9 cellular contexts compared by ENCODE assay signal in genomic region chr9:129197978-129198736, GRCh38. TPM values are rescaled to one million over a fixed set of nuclear protein-coding genes. Genes with fewer than 3 reads are reported as not detected.
DNase-seq lines count a peak whose midpoint lies in the region; ATAC-seq and TF ChIP-seq lines count a peak whose summit lies in the region.
"Had no signal": no experiment of that assay in that cellular context is flagged by ENCODE, and none has a peak within 500 bp of the region (broad histone marks: within the 10 kb centered on the region; RNA-seq: fewer than 3 reads in every experiment).

No MANE protein-coding gene starts in this region.

- in situ Hi-C loops in transverse colon (cut with MboI; ENCODE audit: low pct_ligation_motif_present in 1 of 4, low pct_unique_long_range_greater_than_20kb in 1 of 4, low sequenced_read_pairs in 3 of 4), result no loop called here

- H3K4me1 ChIP-seq in NT2/D1 (ENCODE audit: insufficient read depth, insufficient read length) (peaks cover 11% of the 10 kb centered on the region), esophagus muscularis mucosa (peaks cover 0 to 20% (median 17%) of the 10 kb centered on the region in 4 donors), mucosa of stomach (ENCODE audit: control insufficient read depth, insufficient read depth, low read length) (peaks cover 1% of the 10 kb centered on the region), transverse colon (peaks cover 0 to 5% (median under 1%) of the 10 kb centered on the region in 4 donors)

- peaks cover 4% of the 10 kb centered on the region for H3K4me1 Mint-ChIP-seq in activated CD8-positive, alpha-beta memory T cell treated with anti-CD3 and anti-CD28 coated beads, Interleukin-2, amount 10 ng/mL, durations not matched to agents 7 days and 5 days
- H3K4me1 Mint-ChIP-seq: activated CD4-positive, alpha-beta T cell treated with anti-CD3 and anti-CD28 coated beads, Interleukin-2, amount 10 ng/mL, durations not matched to agents 24 days and 14 days had no signal

- no peak overlapping the region for H3K4me3 Mint-ChIP-seq in activated CD8-positive, alpha-beta memory T cell treated with anti-CD3 and anti-CD28 coated beads, Interleukin-2, amount 10 ng/mL, durations not matched to agents 7 days and 5 days
- H3K4me3 Mint-ChIP-seq: activated CD4-positive, alpha-beta T cell treated with anti-CD3 and anti-CD28 coated beads, Interleukin-2, amount 10 ng/mL, durations not matched to agents 24 days and 14 days had no signal

- H3K27me3 ChIP-seq in NT2/D1 (ENCODE audit: insufficient read depth, insufficient read length) (peaks cover 25% of the 10 kb centered on the region), esophagus muscularis mucosa (no peaks in the 10 kb centered on the region), mucosa of stomach (ENCODE audit: control insufficient read depth, insufficient read depth, low read length) (no peaks in the 10 kb centered on the region), transverse colon (peaks cover 10% of the 10 kb centered on the region)

- H3K27ac ChIP-seq in esophagus muscularis mucosa (replicated peaks in 1 of 4), result peak overlapping the region; percentile 56 to 74 (median 66)
- peak overlapping the region; percentile 62 to 67 (median 66) for H3K27ac ChIP-seq in transverse colon
- H3K27ac ChIP-seq: epithelial cell of prostate had no signal

- no peak overlapping the region for H3K27ac Mint-ChIP-seq in activated CD8-positive, alpha-beta memory T cell treated with anti-CD3 and anti-CD28 coated beads, Interleukin-2, amount 10 ng/mL, durations not matched to agents 7 days and 5 days
- H3K27ac Mint-ChIP-seq: activated CD4-positive, alpha-beta T cell treated with anti-CD3 and anti-CD28 coated beads, Interleukin-2, amount 10 ng/mL, durations not matched to agents 24 days and 14 days had no signal

- no peak for TF ChIP-seq CTCF in esophagus muscularis mucosa (IDR thresholded peaks at IDR 0.05)
- no peak for TF ChIP-seq CTCF in transverse colon (IDR thresholded peaks at IDR 0.05)

- no peaks in the 10 kb centered on the region for H3K36me3 Mint-ChIP-seq in activated CD8-positive, alpha-beta memory T cell treated with anti-CD3 and anti-CD28 coated beads, Interleukin-2, amount 10 ng/mL, durations not matched to agents 7 days and 5 days

- H3K9me3 Mint-ChIP-seq in activated CD8-positive, alpha-beta memory T cell treated with anti-CD3 and anti-CD28 coated beads, Interleukin-2, amount 10 ng/mL, durations not matched to agents 7 days and 5 days (ENCODE audit: low read depth), result no peaks in the 10 kb centered on the region
- H3K9me3 Mint-ChIP-seq: activated CD4-positive, alpha-beta T cell treated with anti-CD3 and anti-CD28 coated beads, Interleukin-2, amount 10 ng/mL, durations not matched to agents 24 days and 14 days had no signal

- CTCF ChIA-PET in activated CD8-positive, alpha-beta memory T cell treated with anti-CD3 and anti-CD28 coated beads, Interleukin-2, amount 10 ng/mL, durations not matched to agents 7 days and 5 days (lab: Charles Lee), result no interaction called here

- H3K9ac ChIP-seq in NT2/D1 (ENCODE audit: insufficient read length, low read depth) (peak overlapping the region; percentile 51), mucosa of stomach (ENCODE audit: low read length) (peak overlapping the region; percentile 17)

- TF ChIP-seq EP300 in esophagus muscularis mucosa (IDR thresholded peaks at IDR 0.05) (no peak), transverse colon (IDR thresholded peaks at IDR 0.05; ENCODE audit: low read depth) (no peak)

- TF ChIP-seq POLR2A in esophagus muscularis mucosa (IDR thresholded peaks at IDR 0.05; ENCODE audit: low read depth), result no peak
- TF ChIP-seq POLR2A in transverse colon (IDR thresholded peaks at IDR 0.05), result no peak

- H3K4me3 ChIP-seq in NT2/D1 (ENCODE audit: insufficient read length, low read depth) (no peak overlapping the region), esophagus muscularis mucosa (peak overlapping the region; percentile 7 to 20 (median 12)), mucosa of stomach (ENCODE audit: low read length) (no peak overlapping the region), transverse colon (no peak overlapping the region)

- intact Hi-C loops in esophagus muscularis mucosa (cut with DNase I), result no loop called here
- intact Hi-C loops in transverse colon (cut with DNase I; ENCODE audit: low total_unique reads), result no loop called here

- H3K9me3 ChIP-seq in NT2/D1 (ENCODE audit: insufficient read depth, low read length) (0 out of 2 replicates have a peak, but pooled peaks cover 7% of the 10 kb centered on the region), esophagus muscularis mucosa (no peaks in the 10 kb centered on the region), mucosa of stomach (ENCODE audit: control insufficient read depth, low read length) (no peaks in the 10 kb centered on the region), transverse colon (no peaks in the 10 kb centered on the region)

- WGBS in esophagus muscularis mucosa, result 39% methylated on average over 24 of the region's 26 CpGs
- WGBS in transverse colon (ENCODE audit: low coverage in 1 of 2), 2 donors, result 49 to 58% methylated on average over 3 to 26 of the region's 26 CpGs

- no peak for ATAC-seq in HG03439 (IDR thresholded peaks at IDR 0.05; ENCODE audit: unreplicated experiment)
- ATAC-seq in activated CD8-positive, alpha-beta memory T cell treated with anti-CD3 and anti-CD28 coated beads, Interleukin-2, amount 10 ng/mL, durations not matched to agents 7 days and 5 days, result no peak

- DNase-seq in NT2/D1 (ENCODE audit: low read depth, low spot score) (no peak), esophagus muscularis mucosa (ENCODE audit: extremely low spot score) (no peak), transverse colon (peak; percentile 36), NCI-H2107 (lab: John Stamatoyannopoulos, UW) (no peak)
- DNase-seq in activated CD8-positive, alpha-beta memory T cell treated with anti-CD3 and anti-CD28 coated beads, Interleukin-2, amount 10 ng/mL, durations not matched to agents 7 days and 5 days, result no peak
- DNase-seq: activated CD4-positive, alpha-beta T cell treated with anti-CD3 and anti-CD28 coated beads, Interleukin-2, amount 10 ng/mL, durations not matched to agents 24 days and 14 days had no signal

- peaks cover 22% of the 10 kb centered on the region for H3K27me3 Mint-ChIP-seq in activated CD8-positive, alpha-beta memory T cell treated with anti-CD3 and anti-CD28 coated beads, Interleukin-2, amount 10 ng/mL, durations not matched to agents 7 days and 5 days

- H3K36me3 ChIP-seq in NT2/D1 (ENCODE audit: insufficient read depth, insufficient read length, low read length), result no peaks in the 10 kb centered on the region
- H3K36me3 ChIP-seq in esophagus muscularis mucosa, result no peaks in the 10 kb centered on the region
- H3K36me3 ChIP-seq in mucosa of stomach (ENCODE audit: control insufficient read depth, insufficient read depth, low read length), result no peaks in the 10 kb centered on the region
- no peaks in the 10 kb centered on the region for H3K36me3 ChIP-seq in transverse colon

RNA-seq across cellular contexts. Expression of gene IER5L, which starts 20.1 kb away (rescaled TPM):
- 10 to 100 TPM in 3 of 4 donors, 1 to 10 TPM in 1; 5.0 to 24.2 (median 12.9) TPM for total RNA-seq in esophagus muscularis mucosa
- 1 to 10 TPM; 1.8 to 6.5 (median 5.2) TPM for total RNA-seq in transverse colon
- 1 to 10 TPM; 4.9 to 6.1 TPM for total RNA-seq in activated CD8-positive, alpha-beta memory T cell treated with anti-CD3 and anti-CD28 coated beads, Interleukin-2, amount 10 ng/mL, durations not matched to agents 7 days and 5 days

Comparison
In these comparisons a context has a peak if more than half of its experiments do, and no peak if none do; other contexts are left out.
1. H3K4me3 ChIP-seq: peak in esophagus muscularis mucosa (4 of 4); none in NT2/D1 (single experiment), mucosa of stomach (single experiment) and transverse colon (0 of 4).